ENCODE assay signal across 26 cellular contexts in genomic region chr16:66691234-66691633, GRCh38.
"Had no signal": no experiment of that assay in that cellular context is flagged by ENCODE, and none has a peak within 500 bp of the region (broad histone marks: within the 10 kb centered on the region; RNA-seq: fewer than 3 reads in every experiment).

No MANE protein-coding gene starts in this region.

- FAIRE-seq: endothelial cell of umbilical vein had no signal

- H3K4me3 ChIP-seq: adrenal gland, body of pancreas, coronary artery, gastroesophageal sphincter, left lung, lower lobe of right lung, right lobe of liver, thyroid gland, upper lobe of right lung had no signal

- DNase-seq: activated B cell treated with CpG ODN at 0.5 μM for 24 hours; activated CD4-positive, alpha-beta T cell treated with anti-CD3 and anti-CD28 coated beads for 36 hours; activated CD8-positive, alpha-beta memory T cell treated with anti-CD3 and anti-CD28 coated beads, Interleukin-2, amount 10 ng/mL, durations not matched to agents 7 days and 5 days; activated CD8-positive, alpha-beta T cell treated with anti-CD3 and anti-CD28 coated beads, Interleukin-2, amount 10 ng/mL, durations not matched to agents 7 days and 5 days; activated effector memory CD4-positive, alpha-beta T cell treated with Interleukin-2 at 50 U/mL for 16 hours; activated naive CD4-positive, alpha-beta T cell treated with anti-CD3 and anti-CD28 coated beads for 36 hours; activated naive CD8-positive, alpha-beta T cell treated with anti-CD3 and anti-CD28 coated beads for 36 hours; activated T-cell treated with anti-CD3 and anti-CD28 coated beads for 4 hours; activated T-cell treated with anti-CD3 and anti-CD28 coated beads, Interleukin-2, amount 50 U/mL, for 72 hours; adrenal gland; aorta; body of pancreas; cerebellar nuclear complex; hippocampal formation; left lung; lower lobe of right lung; mesenchymal stem cell; natural killer cell; right lobe of liver; stimulated activated CD4-positive, alpha-beta T cell treated with anti-CD3 and anti-CD28 coated beads, Interleukin-4, amount 100 ng/mL, for 24 hours; thyroid gland; upper lobe of right lung had no signal

- ATAC-seq: activated CD4-positive, alpha-beta T cell treated with anti-CD3 and anti-CD28 coated beads for 36 hours; activated CD8-positive, alpha-beta memory T cell treated with anti-CD3 and anti-CD28 coated beads, Interleukin-2, amount 10 ng/mL, durations not matched to agents 7 days and 5 days; activated CD8-positive, alpha-beta T cell treated with anti-CD3 and anti-CD28 coated beads, Interleukin-2, amount 10 ng/mL, durations not matched to agents 7 days and 5 days; activated T-cell treated with anti-CD3 and anti-CD28 coated beads, Interleukin-2, amount 50 U/mL, for 72 hours; body of pancreas; gastroesophageal sphincter; left lung; lower lobe of right lung; natural killer cell; stimulated activated effector memory CD8-positive, alpha-beta T cell treated with anti-CD3 and anti-CD28 coated beads, Interleukin-12 subunit alpha, Interleukin-12 subunit beta, amount 100 ng/mL, for 72 hours; upper lobe of right lung had no signal

- H3K36me3 ChIP-seq: adrenal gland, gastroesophageal sphincter, left lung, lower lobe of right lung, right lobe of liver, thyroid gland, upper lobe of right lung had no signal

- H3K27me3 ChIP-seq: adrenal gland, body of pancreas, gastroesophageal sphincter, left lung, right lobe of liver, thyroid gland, upper lobe of right lung had no signal

- H3K9me3 ChIP-seq: adrenal gland, body of pancreas, gastroesophageal sphincter, left lung, lower lobe of right lung, right lobe of liver, thyroid gland, upper lobe of right lung had no signal

- H3K27ac ChIP-seq: adrenal gland, body of pancreas, coronary artery, gastroesophageal sphincter, left lung, lower lobe of right lung, thyroid gland, upper lobe of right lung had no signal
